ENCODE assay signal across 8 cellular contexts in genomic region chr2:159035790-159036411, GRCh38.
DNase-seq lines count a peak whose midpoint lies in the region; ATAC-seq lines count a peak whose summit lies in the region.

No MANE protein-coding gene starts in this region.

- H3K27ac Mint-ChIP-seq in activated CD8-positive, alpha-beta memory T cell treated with anti-CD3 and anti-CD28 coated beads, Interleukin-2, amount 10 ng/mL, durations not matched to agents 7 days and 5 days = no peak overlapping the region

- H3K4me1 Mint-ChIP-seq in activated CD8-positive, alpha-beta memory T cell treated with anti-CD3 and anti-CD28 coated beads, Interleukin-2, amount 10 ng/mL, durations not matched to agents 7 days and 5 days = no peaks in the 10 kb centered on the region

- H3K36me3 Mint-ChIP-seq in activated CD8-positive, alpha-beta memory T cell treated with anti-CD3 and anti-CD28 coated beads, Interleukin-2, amount 10 ng/mL, durations not matched to agents 7 days and 5 days = no peaks in the 10 kb centered on the region

- DNase-seq in activated CD8-positive, alpha-beta memory T cell treated with anti-CD3 and anti-CD28 coated beads, Interleukin-2, amount 50 U/mL, for 4 hours = peak; percentile 19
- no peak for DNase-seq in activated CD8-positive, alpha-beta memory T cell treated with anti-CD3 and anti-CD28 coated beads, Interleukin-2, amount 10 ng/mL, durations not matched to agents 7 days and 5 days
- DNase-seq in NCI-H69 (lab: John Stamatoyannopoulos, UW) = peak; percentile 66
- peak; percentile 36 to 71 for DNase-seq in dermis microvascular lymphatic vessel endothelial cell (ENCODE audit: low read depth in 2 of 2)
- DNase-seq in GM03348 (ENCODE audit: low spot score) = no peak
- DNase-seq in epidermal melanocyte (ENCODE audit: insufficient read length, low spot score) = no peak
- no peak for DNase-seq in stimulated activated CD4-positive, alpha-beta T cell treated with anti-CD3 and anti-CD28 coated beads, Interleukin-2, amount 100 ng/mL, for 24 hours

- H3K36me3 ChIP-seq in muscle layer of duodenum (ENCODE audit: control insufficient read depth in 1 of 2, insufficient read depth in 2 of 2, low read length in 2 of 2) = no peaks in the 10 kb centered on the region

- no peak for ATAC-seq in activated CD8-positive, alpha-beta memory T cell treated with anti-CD3 and anti-CD28 coated beads, Interleukin-2, amount 10 ng/mL, durations not matched to agents 7 days and 5 days

- peaks cover 3 to 28% of the 10 kb centered on the region in 2 donors for H3K4me1 ChIP-seq in muscle layer of duodenum (ENCODE audit: control insufficient read depth in 1 of 2, insufficient read depth in 2 of 2, low read length in 2 of 2)

- no peaks in the 10 kb centered on the region for H3K9me3 ChIP-seq in muscle layer of duodenum (ENCODE audit: control insufficient read depth in 1 of 2, low read length in 2 of 2)

- peaks cover 4% of the 10 kb centered on the region for H3K27me3 Mint-ChIP-seq in activated CD8-positive, alpha-beta memory T cell treated with anti-CD3 and anti-CD28 coated beads, Interleukin-2, amount 10 ng/mL, durations not matched to agents 7 days and 5 days

- H3K27me3 ChIP-seq in muscle layer of duodenum (ENCODE audit: low read depth, low read length) = no peaks in the 10 kb centered on the region

- no peaks in the 10 kb centered on the region for H3K9me3 Mint-ChIP-seq in activated CD8-positive, alpha-beta memory T cell treated with anti-CD3 and anti-CD28 coated beads, Interleukin-2, amount 10 ng/mL, durations not matched to agents 7 days and 5 days (ENCODE audit: low read depth)

- no peak overlapping the region for H3K4me3 Mint-ChIP-seq in activated CD8-positive, alpha-beta memory T cell treated with anti-CD3 and anti-CD28 coated beads, Interleukin-2, amount 10 ng/mL, durations not matched to agents 7 days and 5 days

- H3K4me3 ChIP-seq in muscle layer of duodenum (ENCODE audit: low read depth in 1 of 2, low read length in 2 of 2) = no peak overlapping the region

- H3K27ac ChIP-seq in muscle layer of duodenum (ENCODE audit: low read length) = peak overlapping the region; percentile 26

- CTCF ChIA-PET in activated CD8-positive, alpha-beta memory T cell treated with anti-CD3 and anti-CD28 coated beads, Interleukin-2, amount 10 ng/mL, durations not matched to agents 7 days and 5 days (lab: Charles Lee) = no interaction called here

Comparison
In these comparisons a context has a peak if more than half of its experiments do, and no peak if none do; other contexts are left out.
1. DNase-seq: peak in activated CD8-positive, alpha-beta memory T cell treated with anti-CD3 and anti-CD28 coated beads, Interleukin-2, amount 50 U/mL, for 4 hours (single experiment), NCI-H69 (single experiment) and dermis microvascular lymphatic vessel endothelial cell (2 of 2); none in activated CD8-positive, alpha-beta memory T cell treated with anti-CD3 and anti-CD28 coated beads, Interleukin-2, amount 10 ng/mL, durations not matched to agents 7 days and 5 days (single experiment), GM03348 (single experiment), epidermal melanocyte (single experiment) and stimulated activated CD4-positive, alpha-beta T cell treated with anti-CD3 and anti-CD28 coated beads, Interleukin-2, amount 100 ng/mL, for 24 hours (0 of 2).